Comparison of ENCODE assay signal across 11 cellular contexts in genomic region chr5:88879724-88880123, GRCh38. TPM values are rescaled to one million over a fixed set of nuclear protein-coding genes. Genes with fewer than 3 reads are reported as not detected.
A peak's percentile ranks its signal among the peaks of the same experiment; 100 is the strongest.
DNase-seq lines count a peak whose midpoint lies in the region; ATAC-seq and TF ChIP-seq lines count a peak whose summit lies in the region.
"Had no signal": no experiment of that assay in that cellular context is flagged by ENCODE, and none has a peak within 500 bp of the region (broad histone marks: within the 10 kb centered on the region; RNA-seq: fewer than 3 reads in every experiment).

No MANE protein-coding gene starts in this region.

- peaks cover 81% of the 10 kb centered on the region for H3K79me2 ChIP-seq in OCI-LY1 (ENCODE audit: insufficient read depth, low read length)

- H3K9ac ChIP-seq in OCI-LY1 (ENCODE audit: low read length) = peak overlapping the region; percentile 98

- H2AFZ ChIP-seq in OCI-LY1 (ENCODE audit: low read length) = no peak overlapping the region

- peak overlapping the region; percentile 94 for H3K4me3 ChIP-seq in OCI-LY1 (ENCODE audit: low read depth, low read length, poor library complexity, severe bottlenecking)
- H3K4me3 ChIP-seq in retinal pigment epithelial cell (ENCODE audit: low read length) = no peak overlapping the region

- in situ Hi-C loops in G401 (cut with HindIII; ENCODE audit: low sequenced_read_pairs) = no loop called here

- peak overlapping the region; percentile 71 for H3K27ac ChIP-seq in OCI-LY1 (ENCODE audit: low read depth, low read length, poor library complexity, severe bottlenecking)
- H3K27ac ChIP-seq in foreskin keratinocyte = no peak overlapping the region

- no peak for ATAC-seq in foreskin keratinocyte
- ATAC-seq in GM21723 (IDR thresholded peaks at IDR 0.05; ENCODE audit: unreplicated experiment) = no peak

- H3K27me3 ChIP-seq in OCI-LY1 (ENCODE audit: insufficient read depth, low read length) (no peaks in the 10 kb centered on the region), foreskin keratinocyte (peaks cover 18% of the 10 kb centered on the region)

- TF ChIP-seq CTCF in OCI-LY1 (IDR thresholded peaks at IDR 0.05; ENCODE audit: low read length) = no peak
- TF ChIP-seq CTCF in retinal pigment epithelial cell (conservative IDR thresholded peaks at IDR 0.05; ENCODE audit: low read depth, low read length) = no peak
- no peak for TF ChIP-seq CTCF in foreskin keratinocyte (conservative IDR thresholded peaks at IDR 0.05)

- peak overlapping the region; percentile 90 for H3K4me2 ChIP-seq in OCI-LY1 (ENCODE audit: low read length)

- no peaks in the 10 kb centered on the region for H3K9me2 ChIP-seq in OCI-LY1 (ENCODE audit: low read depth, low read length)

- H3K4me1 ChIP-seq in OCI-LY1 (ENCODE audit: insufficient read depth, low read length, severe bottlenecking) (peaks cover 68% of the 10 kb centered on the region), foreskin keratinocyte (no peaks in the 10 kb centered on the region)

- H3K36me3 ChIP-seq in OCI-LY1 (ENCODE audit: insufficient read depth, low read length) = no peaks in the 10 kb centered on the region; the same call in 1 of the 2 replicates

- no peaks in the 10 kb centered on the region for H3F3A ChIP-seq in OCI-LY1 (ENCODE audit: insufficient read depth, low read length)

- H4K20me1 ChIP-seq in OCI-LY1 (ENCODE audit: insufficient read depth, low read length) = no peaks in the 10 kb centered on the region

- H3K9me3 ChIP-seq in OCI-LY1 (ENCODE audit: low read length) = no peaks in the 10 kb centered on the region

- DNase-seq in G401 (ENCODE audit: low spot score) (peak; percentile 55), foreskin melanocyte (peak; percentile 32), retinal pigment epithelial cell (ENCODE audit: low read depth) (peak; percentile 33), foreskin keratinocyte (no peak), NCI-H1092 treated with DMSO at 0.1 percent for 48 hours (lab: John Stamatoyannopoulos, UW) (no peak), epidermal melanocyte (ENCODE audit: insufficient read length, low spot score) (no peak)
- DNase-seq: activated CD4-positive, alpha-beta T cell treated with anti-CD3 and anti-CD28 coated beads, Interleukin-2, amount 50 U/mL, for 1 hour; CD4-positive, alpha-beta T cell; SIG-M5 had no signal

RNA-seq across cellular contexts. Expression of gene MEF2C, which starts 3.3 kb away (rescaled TPM):
- 0.43 TPM in 1 of 2 replicates, not detected in the other for total RNA-seq in G401 (2014; rRNA removed; shearing (Covaris generic))
- 0.41 and 0.56 TPM in 2 replicates for total RNA-seq in foreskin keratinocyte
- 0.09 TPM in 2 replicates for polyA plus RNA-seq in foreskin keratinocyte

Comparison
In these comparisons a context has a peak if more than half of its experiments do, and no peak if none do; other contexts are left out.
1. DNase-seq: peak in G401 (single experiment), foreskin melanocyte (single experiment) and retinal pigment epithelial cell (single experiment); none in foreskin keratinocyte (0 of 2), NCI-H1092 treated with DMSO at 0.1 percent for 48 hours (single experiment) and epidermal melanocyte (single experiment).